Comparison of ENCODE assay signal across 18 cellular contexts in genomic region chr3:128188326-128188725, GRCh38. TPM values are rescaled to one million over a fixed set of nuclear protein-coding genes. Genes with fewer than 3 reads are reported as not detected.
DNase-seq lines count a peak whose midpoint lies in the region; ATAC-seq and TF ChIP-seq lines count a peak whose summit lies in the region.
"Had no signal": no experiment of that assay in that cellular context is flagged by ENCODE, and none has a peak within 500 bp of the region (broad histone marks: within the 10 kb centered on the region; RNA-seq: fewer than 3 reads in every experiment).

No MANE protein-coding gene starts in this region.

- ATAC-seq in left lobe of liver: peak; percentile 71
- no peak for ATAC-seq in HG03521 (IDR thresholded peaks at IDR 0.05; ENCODE audit: unreplicated experiment)
- ATAC-seq: GM23338, PC-3 had no signal

- no peak overlapping the region for H3K27ac ChIP-seq in caudate nucleus (ENCODE audit: low read depth, low read length)
- H3K27ac ChIP-seq: SJSA1 had no signal

- TF ChIP-seq CTCF in astrocyte of the cerebellum (IDR thresholded peaks at IDR 0.05; ENCODE audit: low read depth, low read length, missing control alignments): no peak

- in situ Hi-C loops in astrocyte of the cerebellum (cut with HindIII; ENCODE audit: low sequenced_read_pairs): no loop called here

- DNase-seq in NCI-H1417 (lab: John Stamatoyannopoulos, UW): peak in 2 of 3 experiments; percentile 19 to 66
- no peak for DNase-seq in NCI-H1417 treated with DMSO at 0.1 percent for 48 hours (lab: John Stamatoyannopoulos, UW)
- DNase-seq in NCI-H146 (lab: John Stamatoyannopoulos, UW): peak; percentile 72
- peak; percentile 47 for DNase-seq in astrocyte of the cerebellum (ENCODE audit: low read depth)
- DNase-seq in left lobe of liver (ENCODE audit: low spot score): no peak
- no peak for DNase-seq in RPMI8226
- no peak for DNase-seq in caudate nucleus (lab: John Stamatoyannopoulos, UW)
- DNase-seq: 8988T; C1 segment of cervical spinal cord; MG63; NCI-H1092 treated with DMSO at 0.1 percent for 48 hours; NCI-H2029; NCI-H524; NK-92 treated with Interleukin-12 subunit alpha and Interleukin-12 subunit beta, amount 100 ng/mL, for 24 hours; PC-3 had no signal

- H3K4me3 ChIP-seq in astrocyte of the cerebellum (ENCODE audit: low read depth, low read length): no peak overlapping the region
- H3K4me3 ChIP-seq: GM23338, MG63, SJSA1 had no signal

RNA-seq across cellular contexts. Expression of gene EEFSEC, which starts 35.0 kb away (rescaled TPM):
- total RNA-seq in left lobe of liver: 12.8 TPM

Comparison
In these comparisons a context has a peak if more than half of its experiments do, and no peak if none do; other contexts are left out.
1. DNase-seq: peak in NCI-H1417 (2 of 3), NCI-H146 (single experiment) and astrocyte of the cerebellum (single experiment); none in NCI-H1417 treated with DMSO at 0.1 percent for 48 hours (single experiment), left lobe of liver (single experiment), RPMI8226 (single experiment) and caudate nucleus (0 of 61).